In the genomic region with DNA sequence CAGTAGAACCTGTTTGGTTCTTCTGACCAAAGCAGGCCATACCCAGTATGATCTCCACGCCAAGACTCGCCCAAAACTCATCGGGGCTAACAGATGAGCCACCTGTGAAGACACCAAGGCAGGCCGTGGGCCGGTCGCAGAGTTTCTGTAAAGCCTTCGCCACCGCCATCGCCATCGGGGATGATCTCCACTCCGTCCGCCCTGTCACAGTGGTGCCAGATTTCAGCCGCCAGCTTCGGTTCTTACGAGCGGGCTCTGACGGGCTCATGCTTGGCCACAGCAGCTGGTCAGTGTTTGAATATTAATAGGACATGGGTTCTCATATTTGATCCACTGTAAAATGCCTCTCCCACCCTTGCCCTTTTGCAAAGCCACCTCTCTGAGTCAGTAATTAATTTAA, we compare ENCODE assay signal across 16 cellular contexts.
DNase-seq lines count a peak whose midpoint lies in the region; ATAC-seq and TF ChIP-seq lines count a peak whose summit lies in the region.
"Had no signal": no experiment of that assay in that cellular context is flagged by ENCODE, and none has a peak within 500 bp of the region (broad histone marks: within the 10 kb centered on the region; RNA-seq: fewer than 3 reads in every experiment).

No MANE protein-coding gene starts in this region.

- H3K27ac ChIP-seq in angular gyrus (ENCODE audit: low read depth, low read length) (peak overlapping the region; percentile 78), dorsolateral prefrontal cortex (peak overlapping the region; percentile 76 to 99 (median 94)), substantia nigra (ENCODE audit: low read depth, low read length, poor library complexity, severe bottlenecking) (peak overlapping the region; percentile 84), GM23338 (ENCODE audit: low read depth) (no peak overlapping the region)
- H3K27ac ChIP-seq: C4-2B, HL-60 had no signal

- H3K27me3 ChIP-seq in dorsolateral prefrontal cortex (peaks cover 0 to 5% (median 0%) of the 10 kb centered on the region in 45 donors), GM23338 (ENCODE audit: insufficient read depth) (peaks cover 8% of the 10 kb centered on the region)

- TF ChIP-seq CTCF in dorsolateral prefrontal cortex (IDR thresholded peaks at IDR 0.05 in 54 of 56, conservative IDR thresholded peaks at IDR 0.05 in 2 of 56; ENCODE audit: low read depth in 1 of 56, partially characterized antibody in 56 of 56): no peak
- no peak for TF ChIP-seq CTCF in GM23338 (conservative IDR thresholded peaks at IDR 0.05; ENCODE audit: low read depth in 2 of 2)

- peaks cover 33% of the 10 kb centered on the region for H3K36me3 Mint-ChIP-seq in GM23338 (ENCODE audit: low read depth)
- H3K36me3 Mint-ChIP-seq: CD4-positive, alpha-beta memory T cell had no signal

- H3K36me3 ChIP-seq in GM23338 (ENCODE audit: insufficient read depth): no peaks in the 10 kb centered on the region; the same call in 1 of the 2 replicates
- H3K36me3 ChIP-seq: BE2C had no signal

- intact Hi-C loops in dorsolateral prefrontal cortex (cut with DNase I): loop anchor here in 1 of 2 donors (10.0 kb wide), 3 partner anchors 1232 to 1752 kb away; a partner anchor contains a TSS

- H3K27ac Mint-ChIP-seq in GM23338: no peak overlapping the region
- H3K27ac Mint-ChIP-seq: CD4-positive, alpha-beta memory T cell had no signal

- H3F3A ChIP-seq in GM23338 (replicated peaks; ENCODE audit: low read depth): no peaks in the 10 kb centered on the region

- H3K4me1 ChIP-seq in GM23338 (ENCODE audit: insufficient read depth): no peaks in the 10 kb centered on the region
- H3K4me1 ChIP-seq: BE2C had no signal

- H2AFZ ChIP-seq in GM23338: no peak overlapping the region

- H4K20me1 ChIP-seq in GM23338 (replicated peaks; ENCODE audit: insufficient read depth): no peaks in the 10 kb centered on the region

- H3K9me3 Mint-ChIP-seq in GM23338: no peaks in the 10 kb centered on the region; the same call in 1 of the 3 replicates

- H3K4me1 Mint-ChIP-seq in GM23338: no peaks in the 10 kb centered on the region

- no peaks in the 10 kb centered on the region for H3K79me2 ChIP-seq in GM23338 (replicated peaks; ENCODE audit: insufficient read depth)

- no peak for ATAC-seq in GM19023 (IDR thresholded peaks at IDR 0.05; ENCODE audit: unreplicated experiment)
- no peak for ATAC-seq in GM23338
- ATAC-seq: HCT116 had no signal

- peaks cover 3% of the 10 kb centered on the region for H3K27me3 Mint-ChIP-seq in GM23338 (ENCODE audit: insufficient read depth, low read depth, poor library complexity)

- no peak overlapping the region for H3K4me3 Mint-ChIP-seq in GM23338
- H3K4me3 Mint-ChIP-seq: CD4-positive, alpha-beta memory T cell had no signal

- H3K9me2 ChIP-seq in GM23338 (ENCODE audit: insufficient read depth): no peaks in the 10 kb centered on the region

- DNase-seq in dorsolateral prefrontal cortex (peak in 1 of 10 donors; percentile 49), myocyte (ENCODE audit: low read depth) (peak; percentile 39), substantia nigra (lab: John Stamatoyannopoulos, UW) (peak in 10 of 49 donors; percentile 3 to 40 (median 22)), HPDE6-E6E7 (ENCODE audit: extremely low spot score) (no peak), GM23338 (ENCODE audit: low spot score) (no peak)
- DNase-seq: BE2C; CD4-positive, alpha-beta memory T cell; COR-L47; DMS153; EL; GF-D8 had no signal

- H3K4me3 ChIP-seq in dorsolateral prefrontal cortex: peak overlapping the region in 56 of 59 donors; percentile 9 to 66 (median 46)
- no peak overlapping the region for H3K4me3 ChIP-seq in GM23338

- no peak overlapping the region for H3K4me2 ChIP-seq in GM23338

TF ChIP-seq in GM23338, 12 proteins besides CTCF, POLR2A, EP300 and RAD21:
- TF ChIP-seq EZH2phosphoT487 (IDR thresholded peaks at IDR 0.05; ENCODE audit: unreplicated experiment): no peak
- TF ChIP-seq, protein P1, sequence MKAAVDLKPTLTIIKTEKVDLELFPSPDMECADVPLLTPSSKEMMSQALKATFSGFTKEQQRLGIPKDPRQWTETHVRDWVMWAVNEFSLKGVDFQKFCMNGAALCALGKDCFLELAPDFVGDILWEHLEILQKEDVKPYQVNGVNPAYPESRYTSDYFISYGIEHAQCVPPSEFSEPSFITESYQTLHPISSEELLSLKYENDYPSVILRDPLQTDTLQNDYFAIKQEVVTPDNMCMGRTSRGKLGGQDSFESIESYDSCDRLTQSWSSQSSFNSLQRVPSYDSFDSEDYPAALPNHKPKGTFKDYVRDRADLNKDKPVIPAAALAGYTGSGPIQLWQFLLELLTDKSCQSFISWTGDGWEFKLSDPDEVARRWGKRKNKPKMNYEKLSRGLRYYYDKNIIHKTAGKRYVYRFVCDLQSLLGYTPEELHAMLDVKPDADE (IDR thresholded peaks at IDR 0.05): no peak
- no peak for TF ChIP-seq JUNB (IDR thresholded peaks at IDR 0.05; ENCODE audit: unreplicated experiment)
- TF ChIP-seq, protein P2, sequence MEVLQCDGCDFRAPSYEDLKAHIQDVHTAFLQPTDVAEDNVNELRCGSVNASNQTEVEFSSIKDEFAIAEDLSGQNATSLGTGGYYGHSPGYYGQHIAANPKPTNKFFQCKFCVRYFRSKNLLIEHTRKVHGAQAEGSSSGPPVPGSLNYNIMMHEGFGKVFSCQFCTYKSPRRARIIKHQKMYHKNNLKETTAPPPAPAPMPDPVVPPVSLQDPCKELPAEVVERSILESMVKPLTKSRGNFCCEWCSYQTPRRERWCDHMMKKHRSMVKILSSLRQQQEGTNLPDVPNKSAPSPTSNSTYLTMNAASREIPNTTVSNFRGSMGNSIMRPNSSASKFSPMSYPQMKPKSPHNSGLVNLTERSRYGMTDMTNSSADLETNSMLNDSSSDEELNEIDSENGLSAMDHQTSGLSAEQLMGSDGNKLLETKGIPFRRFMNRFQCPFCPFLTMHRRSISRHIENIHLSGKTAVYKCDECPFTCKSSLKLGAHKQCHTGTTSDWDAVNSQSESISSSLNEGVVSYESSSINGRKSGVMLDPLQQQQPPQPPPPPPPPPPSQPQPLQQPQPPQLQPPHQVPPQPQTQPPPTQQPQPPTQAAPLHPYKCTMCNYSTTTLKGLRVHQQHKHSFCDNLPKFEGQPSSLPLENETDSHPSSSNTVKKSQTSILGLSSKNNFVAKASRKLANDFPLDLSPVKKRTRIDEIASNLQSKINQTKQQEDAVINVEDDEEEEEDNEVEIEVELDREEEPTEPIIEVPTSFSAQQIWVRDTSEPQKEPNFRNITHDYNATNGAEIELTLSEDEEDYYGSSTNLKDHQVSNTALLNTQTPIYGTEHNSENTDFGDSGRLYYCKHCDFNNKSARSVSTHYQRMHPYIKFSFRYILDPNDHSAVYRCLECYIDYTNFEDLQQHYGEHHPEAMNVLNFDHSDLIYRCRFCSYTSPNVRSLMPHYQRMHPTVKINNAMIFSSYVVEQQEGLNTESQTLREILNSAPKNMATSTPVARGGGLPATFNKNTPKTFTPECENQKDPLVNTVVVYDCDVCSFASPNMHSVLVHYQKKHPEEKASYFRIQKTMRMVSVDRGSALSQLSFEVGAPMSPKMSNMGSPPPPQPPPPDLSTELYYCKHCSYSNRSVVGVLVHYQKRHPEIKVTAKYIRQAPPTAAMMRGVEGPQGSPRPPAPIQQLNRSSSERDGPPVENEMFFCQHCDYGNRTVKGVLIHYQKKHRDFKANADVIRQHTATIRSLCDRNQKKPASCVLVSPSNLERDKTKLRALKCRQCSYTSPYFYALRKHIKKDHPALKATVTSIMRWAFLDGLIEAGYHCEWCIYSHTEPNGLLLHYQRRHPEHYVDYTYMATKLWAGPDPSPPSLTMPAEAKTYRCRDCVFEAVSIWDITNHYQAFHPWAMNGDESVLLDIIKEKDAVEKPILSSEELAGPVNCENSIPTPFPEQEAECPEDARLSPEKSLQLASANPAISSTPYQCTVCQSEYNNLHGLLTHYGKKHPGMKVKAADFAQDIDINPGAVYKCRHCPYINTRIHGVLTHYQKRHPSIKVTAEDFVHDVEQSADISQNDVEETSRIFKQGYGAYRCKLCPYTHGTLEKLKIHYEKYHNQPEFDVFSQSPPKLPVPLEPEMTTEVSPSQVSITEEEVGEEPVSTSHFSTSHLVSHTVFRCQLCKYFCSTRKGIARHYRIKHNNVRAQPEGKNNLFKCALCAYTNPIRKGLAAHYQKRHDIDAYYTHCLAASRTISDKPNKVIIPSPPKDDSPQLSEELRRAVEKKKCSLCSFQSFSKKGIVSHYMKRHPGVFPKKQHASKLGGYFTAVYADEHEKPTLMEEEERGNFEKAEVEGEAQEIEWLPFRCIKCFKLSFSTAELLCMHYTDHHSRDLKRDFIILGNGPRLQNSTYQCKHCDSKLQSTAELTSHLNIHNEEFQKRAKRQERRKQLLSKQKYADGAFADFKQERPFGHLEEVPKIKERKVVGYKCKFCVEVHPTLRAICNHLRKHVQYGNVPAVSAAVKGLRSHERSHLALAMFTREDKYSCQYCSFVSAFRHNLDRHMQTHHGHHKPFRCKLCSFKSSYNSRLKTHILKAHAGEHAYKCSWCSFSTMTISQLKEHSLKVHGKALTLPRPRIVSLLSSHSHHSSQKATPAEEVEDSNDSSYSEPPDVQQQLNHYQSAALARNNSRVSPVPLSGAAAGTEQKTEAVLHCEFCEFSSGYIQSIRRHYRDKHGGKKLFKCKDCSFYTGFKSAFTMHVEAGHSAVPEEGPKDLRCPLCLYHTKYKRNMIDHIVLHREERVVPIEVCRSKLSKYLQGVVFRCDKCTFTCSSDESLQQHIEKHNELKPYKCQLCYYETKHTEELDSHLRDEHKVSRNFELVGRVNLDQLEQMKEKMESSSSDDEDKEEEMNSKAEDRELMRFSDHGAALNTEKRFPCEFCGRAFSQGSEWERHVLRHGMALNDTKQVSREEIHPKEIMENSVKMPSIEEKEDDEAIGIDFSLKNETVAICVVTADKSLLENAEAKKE (CRISPR knock-in tag; IDR thresholded peaks at IDR 0.05): no peak
- TF ChIP-seq POLR2AphosphoS5 (IDR thresholded peaks at IDR 0.05; ENCODE audit: low read depth): no peak
- TF ChIP-seq ZNF114 (CRISPR knock-in tag; IDR thresholded peaks at IDR 0.05): no peak
- no peak for TF ChIP-seq ZNF331 (CRISPR knock-in tag; IDR thresholded peaks at IDR 0.05; ENCODE audit: low read depth)
- no peak for TF ChIP-seq NANOG (IDR thresholded peaks at IDR 0.05; ENCODE audit: borderline replicate concordance)
